In genomic region chr14:72754949-72755348, GRCh38 we compare ENCODE assay signal across 24 cellular contexts.
A peak's percentile ranks its signal among the peaks of the same experiment; 100 is the strongest.
DNase-seq lines count a peak whose midpoint lies in the region; ATAC-seq, FAIRE-seq and TF ChIP-seq lines count a peak whose summit lies in the region.
"Had no signal": no experiment of that assay in that cellular context is flagged by ENCODE, and none has a peak within 500 bp of the region (broad histone marks: within the 10 kb centered on the region; RNA-seq: fewer than 3 reads in every experiment).

No MANE protein-coding gene starts in this region.

- ATAC-seq in body of pancreas, result no peak
- ATAC-seq: A549, GM12878, GM23338, HCT116 had no signal

- H3K27ac ChIP-seq in esophagus muscularis mucosa (replicated peaks in 1 of 4) (no peak overlapping the region), osteoblast (ENCODE audit: low read depth, low read length) (no peak overlapping the region), SK-N-SH (ENCODE audit: low read depth in 2 of 2, low read length in 1 of 2) (no peak overlapping the region), body of pancreas (no peak overlapping the region)
- H3K27ac ChIP-seq: A549; BLaER1 treated with 17β-estradiol and CSF1 and Interleukin-3, amounts not matched to agents 10 nM and 100 nM had no signal

- 97% methylated on average over 4 of the region's 4 CpGs for whole genome bisulfite sequencing in esophagus muscularis mucosa
- WGBS in SK-N-SH (ENCODE audit: low lambda C conversion rate), result 78% methylated on average over 1 of the region's 4 CpGs
- WGBS in body of pancreas, 2 donors, result 83 to 96% methylated on average over 4 of the region's 4 CpGs

- FAIRE-seq in HTR-8/SVneo (lab: Jason Lieb, UNC), result peak; percentile 62
- FAIRE-seq: A549, D721Med, GM12878, GM19239 had no signal

- no peak overlapping the region for H2AFZ ChIP-seq in osteoblast (ENCODE audit: low read length)
- H2AFZ ChIP-seq in SK-N-SH (ENCODE audit: low read depth), result no peak overlapping the region
- H2AFZ ChIP-seq: GM23338 had no signal

- DNase-seq in HTR-8/SVneo (ENCODE audit: insufficient read length, low spot score) (no peak), esophagus muscularis mucosa (ENCODE audit: extremely low spot score) (peak; percentile 64), osteoblast (ENCODE audit: insufficient read length, low spot score, missing footprints) (peak; percentile 43), NCI-H146 (lab: John Stamatoyannopoulos, UW) (no peak), SK-N-SH (no peak), body of pancreas (no peak)
- DNase-seq: 8988T; ACHN; AML-193; BE2C; CD4-positive, alpha-beta T cell; CD8-positive, alpha-beta memory T cell; DMS 273 treated with DMSO at 0.1 percent for 48 hours; DMS79; EL; GDM1; H9 had no signal

- H3K9ac ChIP-seq in SK-N-SH, result no peak overlapping the region
- H3K9ac ChIP-seq: BLaER1 treated with 17β-estradiol and CSF1 and Interleukin-3, amounts not matched to agents 10 nM and 100 nM had no signal

- no peak for TF ChIP-seq EP300 in esophagus muscularis mucosa (IDR thresholded peaks at IDR 0.05)
- TF ChIP-seq EP300 in SK-N-SH (IDR thresholded peaks at IDR 0.05; ENCODE audit: borderline replicate concordance in 1 of 2, low read depth in 1 of 2, low read length in 1 of 2), result no peak

- H3K4me1 ChIP-seq in esophagus muscularis mucosa, result no peaks in the 10 kb centered on the region
- H3K4me1 ChIP-seq in osteoblast (ENCODE audit: insufficient read depth, low read length), result no peaks in the 10 kb centered on the region
- peaks cover 0 to 5% of the 10 kb centered on the region in 2 experiments; a peak in 1 of 4 replicates for H3K4me1 ChIP-seq in SK-N-SH (ENCODE audit: control insufficient read depth in 1 of 2, insufficient read depth in 2 of 2, low read depth in 1 of 2, low read length in 1 of 2)
- no peaks in the 10 kb centered on the region for H3K4me1 ChIP-seq in body of pancreas
- H3K4me1 ChIP-seq: A549 had no signal

- CTCF ChIA-PET in SK-N-SH (lab: Yijun Ruan, JAX), result interaction anchor here (0.7 to 1.9 kb wide), 3 partner anchors 23 to 150 kb away, joined by 3 to 5 read pairs (median 3); no protein-coding TSS in a partner anchor

- no peak overlapping the region for H3K4me2 ChIP-seq in osteoblast (ENCODE audit: insufficient read depth, low read length)
- H3K4me2 ChIP-seq in SK-N-SH, result no peak overlapping the region
- H3K4me2 ChIP-seq: A549; BLaER1 treated with 17β-estradiol and CSF1 and Interleukin-3, amounts not matched to agents 10 nM and 100 nM; GM23338 had no signal

- peaks cover 0 to 15% (median 0%) of the 10 kb centered on the region in 4 donors for H3K36me3 ChIP-seq in esophagus muscularis mucosa
- no peaks in the 10 kb centered on the region for H3K36me3 ChIP-seq in osteoblast (ENCODE audit: insufficient read depth, low read length)
- no peaks in the 10 kb centered on the region for H3K36me3 ChIP-seq in SK-N-SH (replicated peaks in 1 of 2; ENCODE audit: control insufficient read depth in 1 of 2, insufficient read depth in 2 of 2, low read length in 1 of 2)
- no peaks in the 10 kb centered on the region for H3K36me3 ChIP-seq in body of pancreas (replicated peaks in 1 of 2; ENCODE audit: insufficient read depth in 1 of 2, low read depth in 2 of 2)
- H3K36me3 ChIP-seq: BLaER1 treated with 17β-estradiol and CSF1 and Interleukin-3, amounts not matched to agents 10 nM and 100 nM had no signal

- H3K27me3 ChIP-seq in esophagus muscularis mucosa, result no peaks in the 10 kb centered on the region
- H3K27me3 ChIP-seq in osteoblast (ENCODE audit: insufficient read depth, low read length), result no peaks in the 10 kb centered on the region
- H3K27me3 ChIP-seq in SK-N-SH (ENCODE audit: insufficient read depth), result no peaks in the 10 kb centered on the region
- H3K27me3 ChIP-seq in body of pancreas, result no peaks in the 10 kb centered on the region
- H3K27me3 ChIP-seq: BE2C; BLaER1 treated with 17β-estradiol and CSF1 and Interleukin-3, amounts not matched to agents 10 nM and 100 nM had no signal

- no peaks in the 10 kb centered on the region for H4K20me1 ChIP-seq in osteoblast (ENCODE audit: insufficient read depth, low read length)
- H4K20me1 ChIP-seq in SK-N-SH (ENCODE audit: insufficient read depth), result no peaks in the 10 kb centered on the region
- H4K20me1 ChIP-seq: BLaER1 treated with 17β-estradiol and CSF1 and Interleukin-3, amounts not matched to agents 10 nM and 100 nM had no signal

- TF ChIP-seq CTCF in esophagus muscularis mucosa (IDR thresholded peaks at IDR 0.05), result no peak
- TF ChIP-seq CTCF in osteoblast (IDR thresholded peaks at IDR 0.05; ENCODE audit: extremely low read depth, low read depth, low read length), result no peak
- TF ChIP-seq CTCF in SK-N-SH (IDR thresholded peaks at IDR 0.05), result no peak
- no peak for TF ChIP-seq CTCF in body of pancreas (IDR thresholded peaks at IDR 0.05)

- TF ChIP-seq RAD21 in SK-N-SH (IDR thresholded peaks at IDR 0.05; ENCODE audit: low read length), result no peak

- POLR2A ChIA-PET in SK-N-SH (lab: Yijun Ruan, JAX), result no interaction called here

- TF ChIP-seq POLR2A in esophagus muscularis mucosa (IDR thresholded peaks at IDR 0.05; ENCODE audit: low read depth) (no peak), body of pancreas (IDR thresholded peaks at IDR 0.05) (no peak)

- H3K79me2 ChIP-seq in osteoblast (ENCODE audit: insufficient read depth, low read length) (no peaks in the 10 kb centered on the region), SK-N-SH (ENCODE audit: insufficient read depth) (no peaks in the 10 kb centered on the region)

- no peaks in the 10 kb centered on the region for H3F3A ChIP-seq in SK-N-SH (replicated peaks; ENCODE audit: insufficient read depth)

- H3K9me2 ChIP-seq in SK-N-SH, result no peaks in the 10 kb centered on the region

- peaks cover 0 to 22% (median 15%) of the 10 kb centered on the region in 4 donors for H3K9me3 ChIP-seq in esophagus muscularis mucosa
- H3K9me3 ChIP-seq in osteoblast (ENCODE audit: low read depth, low read length), result peaks cover 4% of the 10 kb centered on the region
- peaks cover 5% of the 10 kb centered on the region; the same call in 1 of the 2 replicates for H3K9me3 ChIP-seq in SK-N-SH
- H3K9me3 ChIP-seq in body of pancreas, result peaks cover 0 to 7% (median 0%) of the 10 kb centered on the region in 3 donors
- H3K9me3 ChIP-seq: BE2C had no signal

- intact Hi-C loops in esophagus muscularis mucosa (cut with DNase I) (no loop called here), body of pancreas (cut with DNase I) (no loop called here)

- H3K4me3 ChIP-seq in esophagus muscularis mucosa (no peak overlapping the region), osteoblast (ENCODE audit: insufficient read depth, low read length) (no peak overlapping the region), SK-N-SH (ENCODE audit: low read depth in 2 of 2, low read length in 1 of 2) (no peak overlapping the region), body of pancreas (no peak overlapping the region)
- H3K4me3 ChIP-seq: A549; BLaER1 treated with 17β-estradiol and CSF1 and Interleukin-3, amounts not matched to agents 10 nM and 100 nM; GM12878; GM23338 had no signal

TF ChIP-seq in SK-N-SH, 30 proteins besides CTCF, POLR2A, EP300 and RAD21 (continues in another document):
- TF ChIP-seq, protein P1, sequence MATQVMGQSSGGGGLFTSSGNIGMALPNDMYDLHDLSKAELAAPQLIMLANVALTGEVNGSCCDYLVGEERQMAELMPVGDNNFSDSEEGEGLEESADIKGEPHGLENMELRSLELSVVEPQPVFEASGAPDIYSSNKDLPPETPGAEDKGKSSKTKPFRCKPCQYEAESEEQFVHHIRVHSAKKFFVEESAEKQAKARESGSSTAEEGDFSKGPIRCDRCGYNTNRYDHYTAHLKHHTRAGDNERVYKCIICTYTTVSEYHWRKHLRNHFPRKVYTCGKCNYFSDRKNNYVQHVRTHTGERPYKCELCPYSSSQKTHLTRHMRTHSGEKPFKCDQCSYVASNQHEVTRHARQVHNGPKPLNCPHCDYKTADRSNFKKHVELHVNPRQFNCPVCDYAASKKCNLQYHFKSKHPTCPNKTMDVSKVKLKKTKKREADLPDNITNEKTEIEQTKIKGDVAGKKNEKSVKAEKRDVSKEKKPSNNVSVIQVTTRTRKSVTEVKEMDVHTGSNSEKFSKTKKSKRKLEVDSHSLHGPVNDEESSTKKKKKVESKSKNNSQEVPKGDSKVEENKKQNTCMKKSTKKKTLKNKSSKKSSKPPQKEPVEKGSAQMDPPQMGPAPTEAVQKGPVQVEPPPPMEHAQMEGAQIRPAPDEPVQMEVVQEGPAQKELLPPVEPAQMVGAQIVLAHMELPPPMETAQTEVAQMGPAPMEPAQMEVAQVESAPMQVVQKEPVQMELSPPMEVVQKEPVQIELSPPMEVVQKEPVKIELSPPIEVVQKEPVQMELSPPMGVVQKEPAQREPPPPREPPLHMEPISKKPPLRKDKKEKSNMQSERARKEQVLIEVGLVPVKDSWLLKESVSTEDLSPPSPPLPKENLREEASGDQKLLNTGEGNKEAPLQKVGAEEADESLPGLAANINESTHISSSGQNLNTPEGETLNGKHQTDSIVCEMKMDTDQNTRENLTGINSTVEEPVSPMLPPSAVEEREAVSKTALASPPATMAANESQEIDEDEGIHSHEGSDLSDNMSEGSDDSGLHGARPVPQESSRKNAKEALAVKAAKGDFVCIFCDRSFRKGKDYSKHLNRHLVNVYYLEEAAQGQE (IDR thresholded peaks at IDR 0.05; ENCODE audit: low read depth, low read length), result no peak
- TF ChIP-seq JUND (IDR thresholded peaks at IDR 0.05) (no peak), SIN3A (IDR thresholded peaks at IDR 0.05; ENCODE audit: borderline replicate concordance, low read depth, low read length) (no peak), GATA2 (CRISPR knock-in tag; IDR thresholded peaks at IDR 0.05) (no peak), TCF12 (IDR thresholded peaks at IDR 0.05) (no peak), GABPA (IDR thresholded peaks at IDR 0.05; ENCODE audit: low read depth) (no peak), NFIC (IDR thresholded peaks at IDR 0.05; ENCODE audit: borderline replicate concordance) (no peak), TEAD4 (IDR thresholded peaks at IDR 0.05; ENCODE audit: borderline replicate concordance, insufficient read depth) (no peak), SMC3 (IDR thresholded peaks at IDR 0.05; ENCODE audit: low read depth, low read length) (no peak), FOSL2 (IDR thresholded peaks at IDR 0.05; ENCODE audit: borderline replicate concordance, low read depth) (no peak), EZH2phosphoT487 (IDR thresholded peaks at IDR 0.05; ENCODE audit: borderline replicate concordance, low read depth) (no peak), ELF1 (IDR thresholded peaks at IDR 0.05) (no peak), MXI1 (IDR thresholded peaks at IDR 0.05; ENCODE audit: low read depth, low read length) (no peak), FOXM1 (IDR thresholded peaks at IDR 0.05; ENCODE audit: low read depth) (no peak), FOXJ3 (CRISPR knock-in tag; IDR thresholded peaks at IDR 0.05) (no peak)

Comparison
In these comparisons a context has a peak if more than half of its experiments do, and no peak if none do; other contexts are left out.
1. DNase-seq: peak in esophagus muscularis mucosa (single experiment) and osteoblast (single experiment); none in HTR-8/SVneo (single experiment), NCI-H146 (single experiment), SK-N-SH (single experiment) and body of pancreas (0 of 4).